ENCODE assay signal across 8 cellular contexts in the genomic region with DNA sequence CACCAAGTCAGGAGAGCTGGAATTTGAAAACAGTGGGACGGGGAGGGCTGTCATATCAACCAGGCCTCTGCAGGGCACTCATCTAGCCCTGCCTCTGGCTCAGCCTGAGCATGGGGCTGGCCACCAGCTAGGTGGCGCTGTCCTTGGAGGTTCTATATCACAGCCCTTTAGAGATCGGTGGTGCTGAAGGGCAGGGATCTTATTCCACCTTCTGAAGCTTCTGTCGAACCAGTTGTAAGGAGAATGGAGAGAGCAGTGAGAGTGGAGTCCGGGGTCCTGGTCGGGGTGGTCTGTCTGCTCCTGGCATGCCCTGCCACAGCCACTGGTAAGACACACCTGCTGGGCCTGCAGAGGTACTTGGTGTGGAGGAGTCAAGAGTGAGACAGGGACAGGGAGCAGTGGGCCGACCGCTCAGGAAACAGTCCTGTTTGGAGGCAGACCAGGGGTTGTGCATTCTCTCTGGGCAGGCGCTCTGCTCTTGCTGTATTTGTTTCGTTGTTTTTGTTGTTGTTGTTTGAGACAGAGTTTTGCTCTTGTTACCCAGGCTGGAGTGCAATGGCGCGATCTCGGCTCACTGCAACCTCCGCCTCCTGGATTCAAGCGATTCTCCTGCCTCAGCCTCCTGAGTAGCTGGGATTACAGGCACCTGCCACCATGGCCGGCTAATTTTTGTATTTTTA. TPM values are rescaled to one million over a fixed set of nuclear protein-coding genes. Genes with fewer than 3 reads are reported as not detected.
A peak's percentile ranks its signal among the peaks of the same experiment; 100 is the strongest.
DNase-seq lines count a peak whose midpoint lies in the region; ATAC-seq and TF ChIP-seq lines count a peak whose summit lies in the region.

A gene with protein sequence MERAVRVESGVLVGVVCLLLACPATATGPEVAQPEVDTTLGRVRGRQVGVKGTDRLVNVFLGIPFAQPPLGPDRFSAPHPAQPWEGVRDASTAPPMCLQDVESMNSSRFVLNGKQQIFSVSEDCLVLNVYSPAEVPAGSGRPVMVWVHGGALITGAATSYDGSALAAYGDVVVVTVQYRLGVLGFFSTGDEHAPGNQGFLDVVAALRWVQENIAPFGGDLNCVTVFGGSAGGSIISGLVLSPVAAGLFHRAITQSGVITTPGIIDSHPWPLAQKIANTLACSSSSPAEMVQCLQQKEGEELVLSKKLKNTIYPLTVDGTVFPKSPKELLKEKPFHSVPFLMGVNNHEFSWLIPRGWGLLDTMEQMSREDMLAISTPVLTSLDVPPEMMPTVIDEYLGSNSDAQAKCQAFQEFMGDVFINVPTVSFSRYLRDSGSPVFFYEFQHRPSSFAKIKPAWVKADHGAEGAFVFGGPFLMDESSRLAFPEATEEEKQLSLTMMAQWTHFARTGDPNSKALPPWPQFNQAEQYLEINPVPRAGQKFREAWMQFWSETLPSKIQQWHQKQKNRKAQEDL (plus strand): TSS at position 202 of the 680 bp plus-strand sequence. CDS start 42 bp downstream, at position 244.

- H4K20me1 ChIP-seq in HCT116 (ENCODE audit: insufficient read depth): no peaks in the 10 kb centered on the region

- H3K4me2 ChIP-seq in HCT116 (ENCODE audit: low read length): peak within 1 kb of the TSS; percentile 94

- TSS peak; percentile 74 for BruUV-seq in HCT116 (replicated peaks; lab: Mats Ljungman, UMichigan)

- peak; percentile 60 for TF ChIP-seq POLR2A in HCT116 (IDR thresholded peaks at IDR 0.05; ENCODE audit: borderline replicate concordance, extremely low read depth, insufficient read depth, insufficient read length)

- H3K9me2 ChIP-seq in HCT116 (ENCODE audit: insufficient read depth): no peaks in the 10 kb centered on the region

- ATAC-seq in HCT116: peak; percentile 100
- peak; percentile 76 for ATAC-seq in left colon
- no peak for ATAC-seq in HG02938 (IDR thresholded peaks at IDR 0.05; ENCODE audit: unreplicated experiment)

- H3K79me2 ChIP-seq in HCT116 (ENCODE audit: insufficient read depth, low read length): no peaks in the 10 kb centered on the region

- CTCF ChIA-PET in HCT116 (lab: Charles Lee): interaction anchor here (0.8 to 2.6 kb wide), 29 partner anchors 8 to 553 kb away, joined by 3 to 13 read pairs (median 4); a partner anchor contains a TSS

- RAD21 ChIA-PET in HCT116 (lab: Charles Lee; ENCODE audit: low non-redundant PET in 1 of 2, low total read pairs in 2 of 2, uncharacterized antibody in 2 of 2, unreplicated experiment in 2 of 2): no interaction called here

- peak within 1 kb of the TSS; percentile 20 for H3K27ac ChIP-seq in HCT116 (ENCODE audit: low read depth, low read length)

- H3K9me3 ChIP-seq in HCT116 (ENCODE audit: control insufficient read depth in 1 of 2, insufficient read depth in 1 of 2, low read depth in 1 of 2, low read length in 2 of 2): no peaks in the 10 kb centered on the region

- no peaks in the 10 kb centered on the region for H3K27me3 ChIP-seq in GM06990 (replicated peaks; ENCODE audit: control insufficient read depth, insufficient read depth, low read length)
- no peaks in the 10 kb centered on the region for H3K27me3 ChIP-seq in HCT116 (ENCODE audit: insufficient read depth, low read length)

- peak within 1 kb of the TSS; percentile 94 for H2AFZ ChIP-seq in HCT116 (ENCODE audit: low read depth, low read length, poor library complexity, severe bottlenecking)

- peak within 1 kb of the TSS; percentile 45 for H3K4me3 ChIP-seq in GM06990 (replicated peaks; ENCODE audit: low read depth, low read length)
- H3K4me3 ChIP-seq in HCT116 (replicated peaks in 1 of 2; ENCODE audit: low read depth in 1 of 2, low read length in 2 of 2): peak within 1 kb of the TSS; percentile 56 to 65
- no peak within 1 kb of the TSS for H3K4me3 ChIP-seq in cardiac fibroblast (replicated peaks in 1 of 2; ENCODE audit: low read depth in 2 of 2, low read length in 2 of 2)

- H3K4me1 ChIP-seq in HCT116 (ENCODE audit: control insufficient read depth in 1 of 2, insufficient read depth in 2 of 2, low read length in 2 of 2): peaks cover 6 to 17% of the 10 kb centered on the region in 2 experiments

- no peak for TF ChIP-seq RAD21 in HCT116 (IDR thresholded peaks at IDR 0.05; ENCODE audit: low read depth)

- TF ChIP-seq CTCF in GM06990 (IDR thresholded peaks at IDR 0.05; ENCODE audit: insufficient read depth, low read length, poor library complexity, severe bottlenecking) (peak; percentile 91), HCT116 (IDR thresholded peaks at IDR 0.05 in 2 of 3, conservative IDR thresholded peaks at IDR 0.05 in 1 of 3; ENCODE audit: borderline replicate concordance in 1 of 3, insufficient read depth in 1 of 3, low read depth in 2 of 3, low read length in 2 of 3) (peak; percentile 83 to 98 (median 97)), cardiac fibroblast (IDR thresholded peaks at IDR 0.05; ENCODE audit: low read depth, low read length) (peak; percentile 92)

- intact Hi-C loops in HCT116 (cut with micrococcal nuclease): no loop called here
- intact Hi-C loops in left colon (cut with DNase I, micrococcal nuclease): no loop called here

- peak; percentile 62 for DNase-seq in GM06990 (ENCODE audit: extremely low read depth, insufficient read length)
- DNase-seq in HCT116 (ENCODE audit: low read depth, low spot score): peak; percentile 75
- peak; percentile 65 for DNase-seq in NCI-H146 (lab: John Stamatoyannopoulos, UW)
- peak; percentile 13 for DNase-seq in T-helper 22 cell (ENCODE audit: low read depth)
- DNase-seq in cardiac fibroblast (ENCODE audit: low read depth in 2 of 2): peak; percentile 67 to 72
- DNase-seq in left colon: peak; percentile 88 to 90
- DNase-seq in stimulated activated CD4-positive, alpha-beta T cell treated with anti-CD3 and anti-CD28 coated beads, TNF-alpha, amount 100 ng/mL, for 24 hours (ENCODE audit: low read depth in 3 of 3): peak; percentile 23 to 68 (median 27)

- POLR2A ChIA-PET in HCT116 (lab: Charles Lee): interaction anchor here (0.7 kb wide), 1 partner anchor 234 kb away, joined by 3 read pairs; no protein-coding TSS in a partner anchor

- H3K36me3 ChIP-seq in GM06990 (ENCODE audit: control insufficient read depth, insufficient read depth, low read length) (no peaks in the 10 kb centered on the region), HCT116 (ENCODE audit: control insufficient read depth in 1 of 2, insufficient read depth in 2 of 2, low read length in 2 of 2) (no peaks in the 10 kb centered on the region)

- H3K9ac ChIP-seq in HCT116 (ENCODE audit: low read length): peak within 1 kb of the TSS; percentile 53

TF ChIP-seq in HCT116, 20 proteins besides CTCF, POLR2A, EP300 and RAD21 (continues in another document):
- TF ChIP-seq SP1 (IDR thresholded peaks at IDR 0.05; ENCODE audit: low read depth) (no peak), ZNF274 (IDR thresholded peaks at IDR 0.05; ENCODE audit: low read depth, low read length) (no peak), SIN3A (IDR thresholded peaks at IDR 0.05; ENCODE audit: low read depth) (no peak), EGR1 (IDR thresholded peaks at IDR 0.05; ENCODE audit: low read depth) (no peak), YY1 (IDR thresholded peaks at IDR 0.05; ENCODE audit: extremely low read depth, insufficient replicate concordance, low read depth, low read length) (peak; percentile 53), ZFX (IDR thresholded peaks at IDR 0.05) (peak; percentile 57; the same call in 1 of the 2 replicates), CEBPB (IDR thresholded peaks at IDR 0.05; ENCODE audit: low read depth) (no peak), JUND (IDR thresholded peaks at IDR 0.05) (no peak)
- TF ChIP-seq, protein P1, sequence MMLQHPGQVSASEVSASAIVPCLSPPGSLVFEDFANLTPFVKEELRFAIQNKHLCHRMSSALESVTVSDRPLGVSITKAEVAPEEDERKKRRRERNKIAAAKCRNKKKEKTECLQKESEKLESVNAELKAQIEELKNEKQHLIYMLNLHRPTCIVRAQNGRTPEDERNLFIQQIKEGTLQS (IDR thresholded peaks at IDR 0.05): no peak
- TF ChIP-seq, protein P2, sequence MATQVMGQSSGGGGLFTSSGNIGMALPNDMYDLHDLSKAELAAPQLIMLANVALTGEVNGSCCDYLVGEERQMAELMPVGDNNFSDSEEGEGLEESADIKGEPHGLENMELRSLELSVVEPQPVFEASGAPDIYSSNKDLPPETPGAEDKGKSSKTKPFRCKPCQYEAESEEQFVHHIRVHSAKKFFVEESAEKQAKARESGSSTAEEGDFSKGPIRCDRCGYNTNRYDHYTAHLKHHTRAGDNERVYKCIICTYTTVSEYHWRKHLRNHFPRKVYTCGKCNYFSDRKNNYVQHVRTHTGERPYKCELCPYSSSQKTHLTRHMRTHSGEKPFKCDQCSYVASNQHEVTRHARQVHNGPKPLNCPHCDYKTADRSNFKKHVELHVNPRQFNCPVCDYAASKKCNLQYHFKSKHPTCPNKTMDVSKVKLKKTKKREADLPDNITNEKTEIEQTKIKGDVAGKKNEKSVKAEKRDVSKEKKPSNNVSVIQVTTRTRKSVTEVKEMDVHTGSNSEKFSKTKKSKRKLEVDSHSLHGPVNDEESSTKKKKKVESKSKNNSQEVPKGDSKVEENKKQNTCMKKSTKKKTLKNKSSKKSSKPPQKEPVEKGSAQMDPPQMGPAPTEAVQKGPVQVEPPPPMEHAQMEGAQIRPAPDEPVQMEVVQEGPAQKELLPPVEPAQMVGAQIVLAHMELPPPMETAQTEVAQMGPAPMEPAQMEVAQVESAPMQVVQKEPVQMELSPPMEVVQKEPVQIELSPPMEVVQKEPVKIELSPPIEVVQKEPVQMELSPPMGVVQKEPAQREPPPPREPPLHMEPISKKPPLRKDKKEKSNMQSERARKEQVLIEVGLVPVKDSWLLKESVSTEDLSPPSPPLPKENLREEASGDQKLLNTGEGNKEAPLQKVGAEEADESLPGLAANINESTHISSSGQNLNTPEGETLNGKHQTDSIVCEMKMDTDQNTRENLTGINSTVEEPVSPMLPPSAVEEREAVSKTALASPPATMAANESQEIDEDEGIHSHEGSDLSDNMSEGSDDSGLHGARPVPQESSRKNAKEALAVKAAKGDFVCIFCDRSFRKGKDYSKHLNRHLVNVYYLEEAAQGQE (IDR thresholded peaks at IDR 0.05; ENCODE audit: low read depth): no peak

RNA-seq across cellular contexts. Expression of the gene that starts here (rescaled TPM):
- total RNA-seq in HCT116 (2021; ENCODE audit: unreplicated experiment): 10.8 TPM
- 4.9 and 5.8 TPM in 2 replicates for polyA plus RNA-seq in HCT116 (2012)
- total RNA-seq in left colon: 100 to 1,000 TPM; 201 to 203 TPM

Comparison
In these comparisons a context has a peak if more than half of its experiments do, and no peak if none do; other contexts are left out.
1. RNA of the gene that starts here (total RNA-seq): 201 to 203 TPM in left colon; 10.8 TPM in HCT116 (single experiment); every median in the first group is over 10 times any median in the second.
2. DNase-seq: peak in every context shown above with its lines; median percentile 89 in left colon; 75 in HCT116; 70 in cardiac fibroblast; 65 in NCI-H146; 62 in GM06990; 27 in stimulated activated CD4-positive, alpha-beta T cell treated with anti-CD3 and anti-CD28 coated beads, TNF-alpha, amount 100 ng/mL, for 24 hours; 13 in T-helper 22 cell.
3. H3K4me3 ChIP-seq: peak in GM06990 (single experiment) and HCT116 (2 of 2); none in cardiac fibroblast (0 of 2).
4. Peak in every context shown above with its lines, with median percentiles within 50 percentile points of each other: CTCF ChIP-seq.